ENCODE assay signal across 9 cellular contexts in the genomic region with DNA sequence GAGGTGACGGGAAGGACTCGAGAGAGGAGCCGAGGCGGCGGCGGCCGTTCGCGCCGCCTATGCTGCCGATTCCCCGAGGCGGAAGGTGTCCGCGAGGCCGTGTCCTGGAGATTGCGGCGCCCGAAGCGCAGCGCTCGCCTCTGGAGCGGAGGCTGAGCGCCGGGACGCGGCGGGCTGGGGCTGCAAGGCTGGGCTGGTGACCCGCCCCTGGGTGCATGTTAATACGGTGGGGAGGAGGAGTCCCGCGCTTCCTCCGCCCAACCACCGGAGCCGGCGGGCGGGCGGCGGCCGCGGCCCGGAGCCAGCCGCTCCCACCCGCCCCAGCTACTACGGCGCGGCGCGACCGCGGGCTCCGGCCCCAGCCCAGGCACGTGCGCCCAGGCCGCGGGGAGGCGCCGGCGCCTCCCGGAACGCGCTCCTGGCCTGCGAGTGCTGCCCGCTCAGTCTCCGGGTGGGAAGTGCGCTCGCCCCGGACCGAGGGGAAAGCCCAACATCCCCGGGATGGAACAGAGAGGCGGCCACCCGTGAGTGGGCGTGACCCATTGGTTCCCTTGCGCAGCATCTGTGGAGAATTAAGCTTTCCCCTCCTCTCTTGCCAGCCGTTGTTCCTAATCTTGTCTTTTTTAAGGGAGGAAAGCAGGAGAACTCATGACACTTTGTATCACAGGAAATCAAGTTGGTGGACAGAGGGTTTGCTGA. TPM values are rescaled to one million over a fixed set of nuclear protein-coding genes. Genes with fewer than 3 reads are reported as not detected.
DNase-seq lines count a peak whose midpoint lies in the region; ATAC-seq and TF ChIP-seq lines count a peak whose summit lies in the region.
"Had no signal": no experiment of that assay in that cellular context is flagged by ENCODE, and none has a peak within 500 bp of the region (broad histone marks: within the 10 kb centered on the region; RNA-seq: fewer than 3 reads in every experiment).

A gene (minus strand): TSS at position 195 of the 699 bp plus-strand sequence.

- no peak within 1 kb of the TSS for H3K27ac ChIP-seq in esophagus squamous epithelium
- H3K27ac ChIP-seq: HL-60 had no signal

- ATAC-seq in GM19467 (IDR thresholded peaks at IDR 0.05; ENCODE audit: unreplicated experiment) (peak; percentile 66), HG03571 (IDR thresholded peaks at IDR 0.05; ENCODE audit: unreplicated experiment) (no peak)

- TF ChIP-seq POLR2A in esophagus squamous epithelium (IDR thresholded peaks at IDR 0.05), result no peak

- H3K27me3 ChIP-seq in esophagus squamous epithelium (peaks cover 4 to 60% (median 6%) of the 10 kb centered on the region in 4 donors), neuron (ENCODE audit: insufficient read depth, low read length) (peaks cover 20% of the 10 kb centered on the region)

- peak within 1 kb of the TSS; percentile 95 for H2AFZ ChIP-seq in neuron (ENCODE audit: low read depth, low read length)

- intact Hi-C loops in esophagus squamous epithelium (cut with DNase I), result no loop called here

- TF ChIP-seq CTCF in esophagus squamous epithelium (IDR thresholded peaks at IDR 0.05), result no peak

- H3K9me3 ChIP-seq in esophagus squamous epithelium (no peaks in the 10 kb centered on the region), neuron (ENCODE audit: low read length) (no peaks in the 10 kb centered on the region)

- 3% methylated on average over 5 of the region's 75 CpGs; no CpG with 5 or more reads in 1 of the 2 donors for WGBS in esophagus squamous epithelium, 2 donors

- H3K4me1 ChIP-seq in esophagus squamous epithelium, result peaks cover 0 to 24% (median 6%) of the 10 kb centered on the region in 3 donors
- peaks cover 18% of the 10 kb centered on the region for H3K4me1 ChIP-seq in neuron (ENCODE audit: insufficient read depth, low read length)

- DNase-seq in DMS 273 treated with DMSO at 0.1 percent for 48 hours (lab: John Stamatoyannopoulos, UW) (peak; percentile 78), NCI-H510A (lab: John Stamatoyannopoulos, UW) (peak; percentile 79), esophagus squamous epithelium (lab: John Stamatoyannopoulos, UW) (no peak), SKM-1 (lab: John Stamatoyannopoulos, UW; ENCODE audit: unreplicated experiment) (no peak), KG1 (lab: John Stamatoyannopoulos, UW) (no peak)

- H3K4me3 ChIP-seq in esophagus squamous epithelium (peak within 1 kb of the TSS; percentile 28 to 62 (median 44)), neuron (ENCODE audit: low read length) (peak within 1 kb of the TSS; percentile 69)

- H3K36me3 ChIP-seq in esophagus squamous epithelium (no peaks in the 10 kb centered on the region), neuron (ENCODE audit: insufficient read depth, low read length) (no peaks in the 10 kb centered on the region)

RNA-seq across cellular contexts. Expression of the gene that starts here (rescaled TPM):
- 1 to 10 TPM in 1 of 4 donors, under 1 TPM in 3; 0.09 to 1.5 (median 0.52) TPM for total RNA-seq in esophagus squamous epithelium

Comparison
In these comparisons a context has a peak if more than half of its experiments do, and no peak if none do; other contexts are left out.
1. DNase-seq: peak in DMS 273 treated with DMSO at 0.1 percent for 48 hours (single experiment) and NCI-H510A (single experiment); none in esophagus squamous epithelium (single experiment), SKM-1 (single experiment) and KG1 (single experiment).